ENCODE assay signal across 1 cellular context in the genomic region with DNA sequence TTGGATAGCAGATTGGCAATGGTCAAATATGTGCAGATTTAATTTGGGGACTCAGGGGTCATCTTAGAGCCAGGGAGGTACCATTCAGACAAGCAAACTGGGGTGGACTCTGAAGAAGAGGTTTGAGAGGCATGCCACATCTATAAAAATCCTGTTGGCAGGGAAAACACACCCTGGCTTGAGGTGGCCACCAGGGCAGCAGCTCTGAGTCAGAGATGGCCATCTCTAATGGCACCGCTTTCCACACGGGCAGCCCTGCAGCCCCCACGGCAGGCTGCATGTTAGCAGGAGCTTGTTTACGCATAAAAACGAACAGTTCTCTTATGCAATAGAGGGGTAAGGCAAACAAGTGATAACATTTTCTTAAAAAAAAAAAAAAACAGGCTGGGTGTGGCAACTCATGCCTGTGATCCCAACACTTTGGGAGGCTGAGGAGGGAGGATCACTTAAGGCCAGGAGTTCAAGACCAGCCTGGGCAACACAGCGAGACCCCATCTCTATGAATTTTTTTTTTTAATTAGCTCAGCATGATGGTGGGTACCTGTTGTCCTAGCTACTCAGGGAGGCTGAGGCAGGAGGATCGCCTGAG.
TF ChIP-seq lines count a peak whose summit lies in the region.

No MANE protein-coding gene starts in this region.

TF ChIP-seq in GM23338, 12 proteins besides CTCF, POLR2A, EP300 and RAD21:
- TF ChIP-seq, protein P1, sequence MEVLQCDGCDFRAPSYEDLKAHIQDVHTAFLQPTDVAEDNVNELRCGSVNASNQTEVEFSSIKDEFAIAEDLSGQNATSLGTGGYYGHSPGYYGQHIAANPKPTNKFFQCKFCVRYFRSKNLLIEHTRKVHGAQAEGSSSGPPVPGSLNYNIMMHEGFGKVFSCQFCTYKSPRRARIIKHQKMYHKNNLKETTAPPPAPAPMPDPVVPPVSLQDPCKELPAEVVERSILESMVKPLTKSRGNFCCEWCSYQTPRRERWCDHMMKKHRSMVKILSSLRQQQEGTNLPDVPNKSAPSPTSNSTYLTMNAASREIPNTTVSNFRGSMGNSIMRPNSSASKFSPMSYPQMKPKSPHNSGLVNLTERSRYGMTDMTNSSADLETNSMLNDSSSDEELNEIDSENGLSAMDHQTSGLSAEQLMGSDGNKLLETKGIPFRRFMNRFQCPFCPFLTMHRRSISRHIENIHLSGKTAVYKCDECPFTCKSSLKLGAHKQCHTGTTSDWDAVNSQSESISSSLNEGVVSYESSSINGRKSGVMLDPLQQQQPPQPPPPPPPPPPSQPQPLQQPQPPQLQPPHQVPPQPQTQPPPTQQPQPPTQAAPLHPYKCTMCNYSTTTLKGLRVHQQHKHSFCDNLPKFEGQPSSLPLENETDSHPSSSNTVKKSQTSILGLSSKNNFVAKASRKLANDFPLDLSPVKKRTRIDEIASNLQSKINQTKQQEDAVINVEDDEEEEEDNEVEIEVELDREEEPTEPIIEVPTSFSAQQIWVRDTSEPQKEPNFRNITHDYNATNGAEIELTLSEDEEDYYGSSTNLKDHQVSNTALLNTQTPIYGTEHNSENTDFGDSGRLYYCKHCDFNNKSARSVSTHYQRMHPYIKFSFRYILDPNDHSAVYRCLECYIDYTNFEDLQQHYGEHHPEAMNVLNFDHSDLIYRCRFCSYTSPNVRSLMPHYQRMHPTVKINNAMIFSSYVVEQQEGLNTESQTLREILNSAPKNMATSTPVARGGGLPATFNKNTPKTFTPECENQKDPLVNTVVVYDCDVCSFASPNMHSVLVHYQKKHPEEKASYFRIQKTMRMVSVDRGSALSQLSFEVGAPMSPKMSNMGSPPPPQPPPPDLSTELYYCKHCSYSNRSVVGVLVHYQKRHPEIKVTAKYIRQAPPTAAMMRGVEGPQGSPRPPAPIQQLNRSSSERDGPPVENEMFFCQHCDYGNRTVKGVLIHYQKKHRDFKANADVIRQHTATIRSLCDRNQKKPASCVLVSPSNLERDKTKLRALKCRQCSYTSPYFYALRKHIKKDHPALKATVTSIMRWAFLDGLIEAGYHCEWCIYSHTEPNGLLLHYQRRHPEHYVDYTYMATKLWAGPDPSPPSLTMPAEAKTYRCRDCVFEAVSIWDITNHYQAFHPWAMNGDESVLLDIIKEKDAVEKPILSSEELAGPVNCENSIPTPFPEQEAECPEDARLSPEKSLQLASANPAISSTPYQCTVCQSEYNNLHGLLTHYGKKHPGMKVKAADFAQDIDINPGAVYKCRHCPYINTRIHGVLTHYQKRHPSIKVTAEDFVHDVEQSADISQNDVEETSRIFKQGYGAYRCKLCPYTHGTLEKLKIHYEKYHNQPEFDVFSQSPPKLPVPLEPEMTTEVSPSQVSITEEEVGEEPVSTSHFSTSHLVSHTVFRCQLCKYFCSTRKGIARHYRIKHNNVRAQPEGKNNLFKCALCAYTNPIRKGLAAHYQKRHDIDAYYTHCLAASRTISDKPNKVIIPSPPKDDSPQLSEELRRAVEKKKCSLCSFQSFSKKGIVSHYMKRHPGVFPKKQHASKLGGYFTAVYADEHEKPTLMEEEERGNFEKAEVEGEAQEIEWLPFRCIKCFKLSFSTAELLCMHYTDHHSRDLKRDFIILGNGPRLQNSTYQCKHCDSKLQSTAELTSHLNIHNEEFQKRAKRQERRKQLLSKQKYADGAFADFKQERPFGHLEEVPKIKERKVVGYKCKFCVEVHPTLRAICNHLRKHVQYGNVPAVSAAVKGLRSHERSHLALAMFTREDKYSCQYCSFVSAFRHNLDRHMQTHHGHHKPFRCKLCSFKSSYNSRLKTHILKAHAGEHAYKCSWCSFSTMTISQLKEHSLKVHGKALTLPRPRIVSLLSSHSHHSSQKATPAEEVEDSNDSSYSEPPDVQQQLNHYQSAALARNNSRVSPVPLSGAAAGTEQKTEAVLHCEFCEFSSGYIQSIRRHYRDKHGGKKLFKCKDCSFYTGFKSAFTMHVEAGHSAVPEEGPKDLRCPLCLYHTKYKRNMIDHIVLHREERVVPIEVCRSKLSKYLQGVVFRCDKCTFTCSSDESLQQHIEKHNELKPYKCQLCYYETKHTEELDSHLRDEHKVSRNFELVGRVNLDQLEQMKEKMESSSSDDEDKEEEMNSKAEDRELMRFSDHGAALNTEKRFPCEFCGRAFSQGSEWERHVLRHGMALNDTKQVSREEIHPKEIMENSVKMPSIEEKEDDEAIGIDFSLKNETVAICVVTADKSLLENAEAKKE (CRISPR knock-in tag; IDR thresholded peaks at IDR 0.05) = no peak
